21 cellular contexts compared by ENCODE assay signal in genomic region chr4:152684587-152684986, GRCh38. TPM values are rescaled to one million over a fixed set of nuclear protein-coding genes. Genes with fewer than 3 reads are reported as not detected.
DNase-seq lines count a peak whose midpoint lies in the region; ATAC-seq, FAIRE-seq and TF ChIP-seq lines count a peak whose summit lies in the region.
"Had no signal": no experiment of that assay in that cellular context is flagged by ENCODE, and none has a peak within 500 bp of the region (broad histone marks: within the 10 kb centered on the region; RNA-seq: fewer than 3 reads in every experiment).

No MANE protein-coding gene starts in this region.

- H3K4me3 ChIP-seq in testis = no peak overlapping the region
- H3K4me3 ChIP-seq: SJSA1 had no signal

- no peak for TF ChIP-seq POLR2A in testis (IDR thresholded peaks at IDR 0.05)

- 66 to 75% methylated on average over 2 of the region's 2 CpGs for WGBS in testis, 2 donors

- FAIRE-seq in GM18507 (lab: Jason Lieb, UNC) = peak; percentile 5
- FAIRE-seq: A204.1, H54, HTR-8/SVneo, RCC 7860 had no signal

- DNase-seq in activated CD8-positive, alpha-beta T cell treated with anti-CD3 and anti-CD28 coated beads for 36 hours = peak; percentile 40
- DNase-seq in activated CD8-positive, alpha-beta T cell treated with anti-CD3 and anti-CD28 coated beads, Interleukin-2, amount 10 ng/mL, durations not matched to agents 7 days and 5 days = no peak
- no peak for DNase-seq in GM18507 (ENCODE audit: extremely low spot score, insufficient read length, low read depth)
- DNase-seq in activated T-helper 2 cell treated with anti-CD3 and anti-CD28 coated beads, Interferon-gamma antibody, Interleukin-2, Interleukin-4, amounts not matched to agents 10 μg/mL and 5 μg/mL and 100 μg/mL, durations not matched to agents 14 hours and 24 hours and 36 hours (ENCODE audit: low spot score) = no peak
- DNase-seq in stimulated activated effector memory CD8-positive, alpha-beta T cell treated with anti-CD3 and anti-CD28 coated beads, Interleukin-12 subunit alpha, Interleukin-12 subunit beta, amount 100 ng/mL, for 72 hours (ENCODE audit: low spot score in 2 of 2) = no peak
- DNase-seq in retina = no peak
- no peak for DNase-seq in testis
- DNase-seq: DMS53, GDM1, IMR-90, NCI-H1694, NCI-H2081, NCI-H2171 treated with DMSO at 0.1 percent for 48 hours, NCI-H524 treated with DMSO at 0.1 percent for 48 hours had no signal

- H3K27ac Mint-ChIP-seq in activated CD8-positive, alpha-beta T cell treated with anti-CD3 and anti-CD28 coated beads for 36 hours = peak overlapping the region; percentile 30
- no peak overlapping the region for H3K27ac Mint-ChIP-seq in activated CD8-positive, alpha-beta T cell treated with anti-CD3 and anti-CD28 coated beads, Interleukin-2, amount 10 ng/mL, durations not matched to agents 7 days and 5 days
- peak overlapping the region; percentile 1 for H3K27ac Mint-ChIP-seq in activated T-helper 2 cell treated with anti-CD3 and anti-CD28 coated beads, Interferon-gamma antibody, Interleukin-2, Interleukin-4, amounts not matched to agents 10 μg/mL and 5 μg/mL and 100 μg/mL, durations not matched to agents 14 hours and 24 hours and 36 hours
- peak overlapping the region; percentile 1 for H3K27ac Mint-ChIP-seq in stimulated activated effector memory CD8-positive, alpha-beta T cell treated with anti-CD3 and anti-CD28 coated beads, Interleukin-12 subunit alpha, Interleukin-12 subunit beta, amount 100 ng/mL, for 72 hours

- intact Hi-C loops in activated CD8-positive, alpha-beta T cell treated with anti-CD3 and anti-CD28 coated beads for 36 hours (cut with micrococcal nuclease) = no loop called here
- intact Hi-C loops in activated T-helper 2 cell treated with anti-CD3 and anti-CD28 coated beads, Interferon-gamma antibody, Interleukin-2, Interleukin-4, amounts not matched to agents 10 μg/mL and 5 μg/mL and 100 μg/mL, durations not matched to agents 14 hours and 24 hours and 36 hours (cut with micrococcal nuclease) = loop anchor here (5.0 kb wide), 1 partner anchor 93 kb away; the partner anchor contains the start of genes ARFIP1 and TIGD4
- intact Hi-C loops in testis (cut with DNase I; ENCODE audit: low total_unique reads) = no loop called here

- H3K9me3 ChIP-seq in testis = no peaks in the 10 kb centered on the region
- H3K9me3 ChIP-seq: SJSA1 had no signal

- no peak overlapping the region for H3K27ac ChIP-seq in testis
- H3K27ac ChIP-seq: KMS-11, SJSA1 had no signal

- no peaks in the 10 kb centered on the region for H3K27me3 ChIP-seq in testis
- H3K27me3 ChIP-seq: SJSA1 had no signal

- TF ChIP-seq CTCF in activated CD8-positive, alpha-beta T cell treated with anti-CD3 and anti-CD28 coated beads for 36 hours (IDR thresholded peaks at IDR 0.05) = no peak
- TF ChIP-seq CTCF in testis (IDR thresholded peaks at IDR 0.05) = no peak

- peaks cover 32% of the 10 kb centered on the region for H3K4me1 Mint-ChIP-seq in activated CD8-positive, alpha-beta T cell treated with anti-CD3 and anti-CD28 coated beads for 36 hours (ENCODE audit: low read depth)
- peaks cover 27% of the 10 kb centered on the region for H3K4me1 Mint-ChIP-seq in activated CD8-positive, alpha-beta T cell treated with anti-CD3 and anti-CD28 coated beads, Interleukin-2, amount 10 ng/mL, durations not matched to agents 7 days and 5 days (ENCODE audit: low read depth)
- H3K4me1 Mint-ChIP-seq in activated T-helper 2 cell treated with anti-CD3 and anti-CD28 coated beads, Interferon-gamma antibody, Interleukin-2, Interleukin-4, amounts not matched to agents 10 μg/mL and 5 μg/mL and 100 μg/mL, durations not matched to agents 14 hours and 24 hours and 36 hours (ENCODE audit: low read depth) = peaks cover 31% of the 10 kb centered on the region
- peaks cover 49% of the 10 kb centered on the region for H3K4me1 Mint-ChIP-seq in stimulated activated effector memory CD8-positive, alpha-beta T cell treated with anti-CD3 and anti-CD28 coated beads, Interleukin-12 subunit alpha, Interleukin-12 subunit beta, amount 100 ng/mL, for 72 hours

- no peaks in the 10 kb centered on the region for H3K27me3 Mint-ChIP-seq in activated CD8-positive, alpha-beta T cell treated with anti-CD3 and anti-CD28 coated beads for 36 hours
- peaks cover 12% of the 10 kb centered on the region for H3K27me3 Mint-ChIP-seq in activated CD8-positive, alpha-beta T cell treated with anti-CD3 and anti-CD28 coated beads, Interleukin-2, amount 10 ng/mL, durations not matched to agents 7 days and 5 days (ENCODE audit: low read depth)
- H3K27me3 Mint-ChIP-seq in activated T-helper 2 cell treated with anti-CD3 and anti-CD28 coated beads, Interferon-gamma antibody, Interleukin-2, Interleukin-4, amounts not matched to agents 10 μg/mL and 5 μg/mL and 100 μg/mL, durations not matched to agents 14 hours and 24 hours and 36 hours (ENCODE audit: low read depth) = peaks cover 13% of the 10 kb centered on the region

- CTCF ChIA-PET in activated CD8-positive, alpha-beta T cell treated with anti-CD3 and anti-CD28 coated beads for 36 hours (lab: Charles Lee) = interaction anchor here (0.9 to 1.7 kb wide), 4 partner anchors 9 to 183 kb away, joined by 3 to 8 read pairs (median 5); no protein-coding TSS in a partner anchor
- CTCF ChIA-PET in activated CD8-positive, alpha-beta T cell treated with anti-CD3 and anti-CD28 coated beads, Interleukin-2, amount 10 ng/mL, durations not matched to agents 7 days and 5 days (lab: Charles Lee) = interaction anchor here (0.9 to 1.1 kb wide), 2 partner anchors 10 to 183 kb away, joined by 4 read pairs; no protein-coding TSS in a partner anchor

- H3K4me3 Mint-ChIP-seq in activated CD8-positive, alpha-beta T cell treated with anti-CD3 and anti-CD28 coated beads for 36 hours = no peak overlapping the region
- H3K4me3 Mint-ChIP-seq in activated CD8-positive, alpha-beta T cell treated with anti-CD3 and anti-CD28 coated beads, Interleukin-2, amount 10 ng/mL, durations not matched to agents 7 days and 5 days = no peak overlapping the region
- H3K4me3 Mint-ChIP-seq in activated T-helper 2 cell treated with anti-CD3 and anti-CD28 coated beads, Interferon-gamma antibody, Interleukin-2, Interleukin-4, amounts not matched to agents 10 μg/mL and 5 μg/mL and 100 μg/mL, durations not matched to agents 14 hours and 24 hours and 36 hours (ENCODE audit: low read depth) = no peak overlapping the region
- H3K4me3 Mint-ChIP-seq in stimulated activated effector memory CD8-positive, alpha-beta T cell treated with anti-CD3 and anti-CD28 coated beads, Interleukin-12 subunit alpha, Interleukin-12 subunit beta, amount 100 ng/mL, for 72 hours = no peak overlapping the region
- H3K4me3 Mint-ChIP-seq: CD14-positive monocyte had no signal

- POLR2A ChIA-PET in activated CD8-positive, alpha-beta T cell treated with anti-CD3 and anti-CD28 coated beads for 36 hours (lab: Charles Lee) = interaction anchor here (0.9 to 1.3 kb wide), 2 partner anchors 95 to 149 kb away, joined by 4 read pairs; no protein-coding TSS in a partner anchor
- POLR2A ChIA-PET in activated CD8-positive, alpha-beta T cell treated with anti-CD3 and anti-CD28 coated beads, Interleukin-2, amount 10 ng/mL, durations not matched to agents 7 days and 5 days (lab: Charles Lee) = interaction anchor here (0.6 kb wide), 1 partner anchor 824 kb away, joined by 3 read pairs; no protein-coding TSS in a partner anchor

- no peaks in the 10 kb centered on the region for H3K36me3 ChIP-seq in testis (ENCODE audit: low read depth, missing control alignments)
- H3K36me3 ChIP-seq: SJSA1 had no signal

- H3K9me3 Mint-ChIP-seq in activated CD8-positive, alpha-beta T cell treated with anti-CD3 and anti-CD28 coated beads for 36 hours = no peaks in the 10 kb centered on the region
- H3K9me3 Mint-ChIP-seq in activated CD8-positive, alpha-beta T cell treated with anti-CD3 and anti-CD28 coated beads, Interleukin-2, amount 10 ng/mL, durations not matched to agents 7 days and 5 days (ENCODE audit: insufficient read depth) = no peaks in the 10 kb centered on the region
- H3K9me3 Mint-ChIP-seq in activated T-helper 2 cell treated with anti-CD3 and anti-CD28 coated beads, Interferon-gamma antibody, Interleukin-2, Interleukin-4, amounts not matched to agents 10 μg/mL and 5 μg/mL and 100 μg/mL, durations not matched to agents 14 hours and 24 hours and 36 hours = no peaks in the 10 kb centered on the region
- no peaks in the 10 kb centered on the region for H3K9me3 Mint-ChIP-seq in stimulated activated effector memory CD8-positive, alpha-beta T cell treated with anti-CD3 and anti-CD28 coated beads, Interleukin-12 subunit alpha, Interleukin-12 subunit beta, amount 100 ng/mL, for 72 hours
- H3K9me3 Mint-ChIP-seq: CD14-positive monocyte had no signal

- H3K36me3 Mint-ChIP-seq in activated CD8-positive, alpha-beta T cell treated with anti-CD3 and anti-CD28 coated beads for 36 hours (ENCODE audit: low read depth) = no peaks in the 10 kb centered on the region
- no peaks in the 10 kb centered on the region for H3K36me3 Mint-ChIP-seq in activated CD8-positive, alpha-beta T cell treated with anti-CD3 and anti-CD28 coated beads, Interleukin-2, amount 10 ng/mL, durations not matched to agents 7 days and 5 days (ENCODE audit: low read depth)
- no peaks in the 10 kb centered on the region for H3K36me3 Mint-ChIP-seq in activated T-helper 2 cell treated with anti-CD3 and anti-CD28 coated beads, Interferon-gamma antibody, Interleukin-2, Interleukin-4, amounts not matched to agents 10 μg/mL and 5 μg/mL and 100 μg/mL, durations not matched to agents 14 hours and 24 hours and 36 hours (ENCODE audit: low read depth)
- H3K36me3 Mint-ChIP-seq in stimulated activated effector memory CD8-positive, alpha-beta T cell treated with anti-CD3 and anti-CD28 coated beads, Interleukin-12 subunit alpha, Interleukin-12 subunit beta, amount 100 ng/mL, for 72 hours = no peaks in the 10 kb centered on the region
- H3K36me3 Mint-ChIP-seq: CD14-positive monocyte had no signal

- ATAC-seq in activated CD8-positive, alpha-beta T cell treated with anti-CD3 and anti-CD28 coated beads for 36 hours = peak; percentile 52
- no peak for ATAC-seq in activated CD8-positive, alpha-beta T cell treated with anti-CD3 and anti-CD28 coated beads, Interleukin-2, amount 10 ng/mL, durations not matched to agents 7 days and 5 days
- ATAC-seq in stimulated activated effector memory CD8-positive, alpha-beta T cell treated with anti-CD3 and anti-CD28 coated beads, Interleukin-12 subunit alpha, Interleukin-12 subunit beta, amount 100 ng/mL, for 72 hours = peak; percentile 47

- H3K4me1 ChIP-seq in testis = no peaks in the 10 kb centered on the region

RNA-seq across cellular contexts. Expression of gene TMEM154, which starts 4.8 kb away (rescaled TPM):
- total RNA-seq in activated CD8-positive, alpha-beta T cell treated with anti-CD3 and anti-CD28 coated beads for 36 hours = 10 to 100 TPM; 12.2 to 17.5 TPM
- 10 to 100 TPM; 20.0 to 22.2 TPM for total RNA-seq in activated CD8-positive, alpha-beta T cell treated with anti-CD3 and anti-CD28 coated beads, Interleukin-2, amount 10 ng/mL, durations not matched to agents 7 days and 5 days
- 10.3 and 12.1 TPM in 2 replicates for total RNA-seq in activated T-helper 2 cell treated with anti-CD3 and anti-CD28 coated beads, Interferon-gamma antibody, Interleukin-2, Interleukin-4, amounts not matched to agents 10 μg/mL and 5 μg/mL and 100 μg/mL, durations not matched to agents 14 hours and 24 hours and 36 hours
- total RNA-seq in testis = under 1 TPM; 0.56 to 0.63 TPM
- polyA plus RNA-seq in testis (ENCODE audit: insufficient read depth, low read depth, low replicate concordance) = 0.57 TPM
